In the genomic region with DNA sequence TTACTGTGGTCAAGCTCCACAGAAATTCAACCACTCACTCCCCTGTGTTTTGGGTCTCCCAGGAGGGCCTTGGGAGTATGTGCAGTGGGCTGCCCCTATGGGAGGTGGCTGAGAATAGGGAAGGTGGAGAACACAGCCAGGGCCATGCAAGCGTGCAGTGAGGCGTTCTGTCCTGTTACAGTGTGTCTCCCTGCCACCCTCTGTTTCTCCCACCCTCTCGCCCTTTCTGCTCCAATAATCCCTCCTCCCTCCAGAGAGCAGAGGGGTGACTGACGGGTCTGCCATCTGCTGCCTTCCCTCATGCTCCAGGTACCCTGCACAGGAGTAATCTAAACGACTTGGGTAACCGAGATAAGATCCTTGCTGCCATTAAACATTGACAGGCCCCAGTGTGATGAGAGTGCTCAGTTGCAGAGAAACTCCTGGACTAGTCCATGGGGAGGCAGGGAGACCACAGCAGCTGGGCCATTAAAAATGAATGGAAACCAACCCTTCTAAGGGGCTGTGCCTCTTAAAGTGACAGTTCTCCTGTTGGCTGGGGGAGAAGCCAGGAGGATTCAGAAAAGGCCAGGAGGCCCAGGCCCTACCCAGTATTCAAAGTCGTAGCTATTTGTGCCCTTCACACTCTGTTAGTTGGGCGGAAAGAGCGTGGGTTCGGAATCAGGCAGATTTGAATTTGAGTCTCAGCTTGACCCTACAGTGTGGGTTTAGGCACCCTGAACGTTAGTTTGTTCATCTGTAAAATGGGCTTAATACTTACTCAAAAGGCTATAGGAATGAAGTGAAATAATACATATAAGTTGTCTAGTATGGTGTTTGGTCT, we compare ENCODE assay signal across 13 cellular contexts. TPM values are rescaled to one million over a fixed set of nuclear protein-coding genes. Genes with fewer than 3 reads are reported as not detected.
DNase-seq lines count a peak whose midpoint lies in the region; ATAC-seq and TF ChIP-seq lines count a peak whose summit lies in the region.
"Had no signal": no experiment of that assay in that cellular context is flagged by ENCODE, and none has a peak within 500 bp of the region (broad histone marks: within the 10 kb centered on the region; RNA-seq: fewer than 3 reads in every experiment).

No MANE protein-coding gene starts in this region.

- H3K27ac Mint-ChIP-seq in activated naive CD8-positive, alpha-beta T cell treated with anti-CD3 and anti-CD28 coated beads, Interleukin-2, amount 10 ng/mL, durations not matched to agents 7 days and 5 days: peak overlapping the region; percentile 22
- no peak overlapping the region for H3K27ac Mint-ChIP-seq in activated naive CD8-positive, alpha-beta T cell treated with anti-CD3 and anti-CD28 coated beads for 36 hours

- H3K4me1 Mint-ChIP-seq in activated naive CD8-positive, alpha-beta T cell treated with anti-CD3 and anti-CD28 coated beads, Interleukin-2, amount 10 ng/mL, durations not matched to agents 7 days and 5 days: peaks cover 47% of the 10 kb centered on the region
- peaks cover 52% of the 10 kb centered on the region for H3K4me1 Mint-ChIP-seq in activated naive CD8-positive, alpha-beta T cell treated with anti-CD3 and anti-CD28 coated beads for 36 hours

- H3K4me3 Mint-ChIP-seq in activated naive CD8-positive, alpha-beta T cell treated with anti-CD3 and anti-CD28 coated beads, Interleukin-2, amount 10 ng/mL, durations not matched to agents 7 days and 5 days: no peak overlapping the region
- H3K4me3 Mint-ChIP-seq in activated naive CD8-positive, alpha-beta T cell treated with anti-CD3 and anti-CD28 coated beads for 36 hours: no peak overlapping the region

- no peak for ATAC-seq in activated naive CD8-positive, alpha-beta T cell treated with anti-CD3 and anti-CD28 coated beads, Interleukin-2, amount 10 ng/mL, durations not matched to agents 7 days and 5 days (ENCODE audit: low read depth)
- ATAC-seq in lower lobe of right lung (no peak), GM19452 (IDR thresholded peaks at IDR 0.05; ENCODE audit: unreplicated experiment) (no peak), GM21423 (IDR thresholded peaks at IDR 0.05; ENCODE audit: unreplicated experiment) (no peak)

- DNase-seq in activated naive CD8-positive, alpha-beta T cell treated with anti-CD3 and anti-CD28 coated beads, Interleukin-2, amount 10 ng/mL, durations not matched to agents 7 days and 5 days: no peak
- no peak for DNase-seq in activated naive CD8-positive, alpha-beta T cell treated with anti-CD3 and anti-CD28 coated beads for 36 hours
- DNase-seq in NCI-H82 treated with DMSO at 0.1 percent for 48 hours (lab: John Stamatoyannopoulos, UW; ENCODE audit: unreplicated experiment): peak; percentile 93
- no peak for DNase-seq in lower lobe of right lung
- DNase-seq in thyroid gland: peak; percentile 53 to 59
- DNase-seq in A172 (ENCODE audit: low spot score): no peak
- DNase-seq: NCI-H1930, testis had no signal

- H3K4me3 ChIP-seq in lower lobe of right lung (no peak overlapping the region), thyroid gland (replicated peaks in 1 of 3) (no peak overlapping the region)
- H3K4me3 ChIP-seq: skin epidermis, testis had no signal

- no peaks in the 10 kb centered on the region for H3K27me3 ChIP-seq in lower lobe of right lung (ENCODE audit: low read depth)
- H3K27me3 ChIP-seq in thyroid gland: no peaks in the 10 kb centered on the region
- H3K27me3 ChIP-seq: testis had no signal

- no peaks in the 10 kb centered on the region for H3K36me3 ChIP-seq in lower lobe of right lung
- H3K36me3 ChIP-seq in thyroid gland: no peaks in the 10 kb centered on the region

- peak overlapping the region; percentile 31 for H3K27ac ChIP-seq in lower lobe of right lung
- peak overlapping the region in 2 of 3 donors; percentile 30 to 90 for H3K27ac ChIP-seq in thyroid gland
- H3K27ac ChIP-seq: testis, VCaP had no signal

- H3K9me3 ChIP-seq in lower lobe of right lung (no peaks in the 10 kb centered on the region), thyroid gland (no peaks in the 10 kb centered on the region)
- H3K9me3 ChIP-seq: testis had no signal

- POLR2A ChIA-PET in activated naive CD8-positive, alpha-beta T cell treated with anti-CD3 and anti-CD28 coated beads, Interleukin-2, amount 10 ng/mL, durations not matched to agents 7 days and 5 days (lab: Charles Lee): interaction anchor here (9.2 kb wide), 1 partner anchor 25 kb away, joined by 247 read pairs; the partner anchor contains the start of gene BTG2

- no peaks in the 10 kb centered on the region for H3K9me3 Mint-ChIP-seq in activated naive CD8-positive, alpha-beta T cell treated with anti-CD3 and anti-CD28 coated beads, Interleukin-2, amount 10 ng/mL, durations not matched to agents 7 days and 5 days
- H3K9me3 Mint-ChIP-seq in activated naive CD8-positive, alpha-beta T cell treated with anti-CD3 and anti-CD28 coated beads for 36 hours: no peaks in the 10 kb centered on the region

- peaks cover 54% of the 10 kb centered on the region for H3K4me1 ChIP-seq in lower lobe of right lung
- peaks cover 31 to 79% of the 10 kb centered on the region in 2 donors for H3K4me1 ChIP-seq in thyroid gland

- no peaks in the 10 kb centered on the region for H3K27me3 Mint-ChIP-seq in activated naive CD8-positive, alpha-beta T cell treated with anti-CD3 and anti-CD28 coated beads, Interleukin-2, amount 10 ng/mL, durations not matched to agents 7 days and 5 days
- no peaks in the 10 kb centered on the region for H3K27me3 Mint-ChIP-seq in activated naive CD8-positive, alpha-beta T cell treated with anti-CD3 and anti-CD28 coated beads for 36 hours

- TF ChIP-seq POLR2A in thyroid gland (IDR thresholded peaks at IDR 0.05): no peak

- H3K36me3 Mint-ChIP-seq in activated naive CD8-positive, alpha-beta T cell treated with anti-CD3 and anti-CD28 coated beads, Interleukin-2, amount 10 ng/mL, durations not matched to agents 7 days and 5 days: no peaks in the 10 kb centered on the region
- peaks cover 2% of the 10 kb centered on the region for H3K36me3 Mint-ChIP-seq in activated naive CD8-positive, alpha-beta T cell treated with anti-CD3 and anti-CD28 coated beads for 36 hours

- WGBS in thyroid gland, 2 donors: 66 to 68% methylated on average over 11 of the region's 11 CpGs

- TF ChIP-seq CTCF in lower lobe of right lung (IDR thresholded peaks at IDR 0.05): no peak
- no peak for TF ChIP-seq CTCF in thyroid gland (IDR thresholded peaks at IDR 0.05)

- intact Hi-C loops in lower lobe of right lung (cut with DNase I): no loop called here
- intact Hi-C loops in thyroid gland (cut with DNase I): no loop called here

RNA-seq across cellular contexts. Expression of gene BTG2, which starts 22.4 kb away (rescaled TPM):
- total RNA-seq in activated naive CD8-positive, alpha-beta T cell treated with anti-CD3 and anti-CD28 coated beads, Interleukin-2, amount 10 ng/mL, durations not matched to agents 7 days and 5 days: 10 to 100 TPM; 90.3 to 99.8 TPM
- 10 to 100 TPM; 74.7 to 81.2 TPM for total RNA-seq in activated naive CD8-positive, alpha-beta T cell treated with anti-CD3 and anti-CD28 coated beads for 36 hours
- total RNA-seq in lower lobe of right lung (96.7 TPM), thyroid gland (10 to 100 TPM; 41.9 to 82.1 (median 51.9) TPM)
- total RNA-seq in A172 (2014; rRNA removed; shearing (Covaris generic)): 11.3 and 13.2 TPM in 2 replicates

RNA-seq across cellular contexts. Expression of gene CHIT1, which starts 53.5 kb away (rescaled TPM):
- 1 to 10 TPM in 1 of 2 experiments, under 1 TPM in 1; 0.67 to 1.0 TPM for total RNA-seq in activated naive CD8-positive, alpha-beta T cell treated with anti-CD3 and anti-CD28 coated beads, Interleukin-2, amount 10 ng/mL, durations not matched to agents 7 days and 5 days
- under 1 TPM; 0.21 to 0.56 TPM for total RNA-seq in activated naive CD8-positive, alpha-beta T cell treated with anti-CD3 and anti-CD28 coated beads for 36 hours
- total RNA-seq in lower lobe of right lung (225 TPM), thyroid gland (1 to 10 TPM in 2 of 4 donors, under 1 TPM in 1, not detected in 1; 0.45 to 9.0 (median 1.2) TPM)
- 0.14 TPM in 1 of 2 replicates, not detected in the other for total RNA-seq in A172 (2014; rRNA removed; shearing (Covaris generic))
- total RNA-seq: glomerular endothelial cell had no signal

Comparison
In these comparisons a context has a peak if more than half of its experiments do, and no peak if none do; other contexts are left out.
1. DNase-seq: peak in NCI-H82 treated with DMSO at 0.1 percent for 48 hours (single experiment) and thyroid gland (2 of 2); none in activated naive CD8-positive, alpha-beta T cell treated with anti-CD3 and anti-CD28 coated beads, Interleukin-2, amount 10 ng/mL, durations not matched to agents 7 days and 5 days (single experiment), activated naive CD8-positive, alpha-beta T cell treated with anti-CD3 and anti-CD28 coated beads for 36 hours (single experiment), lower lobe of right lung (single experiment) and A172 (single experiment).
2. RNA of gene CHIT1, which starts 53.5 kb away (total RNA-seq): 225 TPM in lower lobe of right lung (single experiment); 0.45 to 9.0 TPM in thyroid gland, 0.67 to 1.0 TPM in activated naive CD8-positive, alpha-beta T cell treated with anti-CD3 and anti-CD28 coated beads, Interleukin-2, amount 10 ng/mL, durations not matched to agents 7 days and 5 days, 0.21 to 0.56 TPM in activated naive CD8-positive, alpha-beta T cell treated with anti-CD3 and anti-CD28 coated beads for 36 hours and 0.14 TPM in A172; every median in the first group is over 10 times any median in the second.